ENCODE assay signal across 8 cellular contexts in genomic region chr4:674172-675035, GRCh38. TPM values are rescaled to one million over a fixed set of nuclear protein-coding genes. Genes with fewer than 3 reads are reported as not detected.
A peak's percentile ranks its signal among the peaks of the same experiment; 100 is the strongest.
DNase-seq lines count a peak whose midpoint lies in the region; ATAC-seq and TF ChIP-seq lines count a peak whose summit lies in the region.

Gene ATP5ME, minus strand, starts transcription at chr4:674276. Its CDS starts 29 bp downstream, at chr4:674247.
A gene with protein sequence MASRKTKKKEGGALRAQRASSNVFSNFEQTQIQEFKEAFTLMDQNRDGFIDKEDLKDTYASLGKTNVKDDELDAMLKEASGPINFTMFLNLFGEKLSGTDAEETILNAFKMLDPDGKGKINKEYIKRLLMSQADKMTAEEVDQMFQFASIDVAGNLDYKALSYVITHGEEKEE (plus strand): TSS chr4:674542. CDS start chr4:678027, 3,485 bp downstream.

- H3K4me3 ChIP-seq in MM.1S (ENCODE audit: low read length) (peak within 1 kb of the TSS; percentile 70), neural progenitor cell (peak within 1 kb of the TSS; percentile 86)

- H3K4me2 ChIP-seq in MM.1S (ENCODE audit: low read depth, low read length) (peak within 1 kb of the TSS; percentile 81), neural progenitor cell (peak within 1 kb of the TSS; percentile 85)

- no peak within 1 kb of the TSS for H3K27ac Mint-ChIP-seq in neural progenitor cell

- no peaks in the 10 kb centered on the region for H3K9me2 ChIP-seq in MM.1S (replicated peaks; ENCODE audit: insufficient read depth, low read length)

- H3K27ac ChIP-seq in MM.1S (ENCODE audit: low read length) (peak within 1 kb of the TSS; percentile 21; the same call in 1 of the 2 replicates), foreskin keratinocyte (peak within 1 kb of the TSS; percentile 93), neural progenitor cell (no peak within 1 kb of the TSS)

- no peaks in the 10 kb centered on the region for H3K9me3 ChIP-seq in MM.1S (replicated peaks; ENCODE audit: insufficient read depth, low read length)
- no peaks in the 10 kb centered on the region for H3K9me3 ChIP-seq in neural progenitor cell (ENCODE audit: low read depth)

- H3K36me3 Mint-ChIP-seq in neural progenitor cell = peaks cover 14% of the 10 kb centered on the region

- H3K27me3 ChIP-seq in MM.1S (replicated peaks; ENCODE audit: insufficient read depth, low read length) (no peaks in the 10 kb centered on the region), foreskin keratinocyte (no peaks in the 10 kb centered on the region), neural progenitor cell (no peaks in the 10 kb centered on the region)

- H3K4me1 Mint-ChIP-seq in neural progenitor cell = peaks cover 6% of the 10 kb centered on the region

- H3F3A ChIP-seq in MM.1S (ENCODE audit: insufficient read depth, low read length) = no peaks in the 10 kb centered on the region
- no peaks in the 10 kb centered on the region for H3F3A ChIP-seq in neural progenitor cell (ENCODE audit: low read depth)

- H3K36me3 ChIP-seq in MM.1S (replicated peaks; ENCODE audit: insufficient read depth, low read length) = no peaks in the 10 kb centered on the region
- no peaks in the 10 kb centered on the region for H3K36me3 ChIP-seq in neural progenitor cell

- peak within 1 kb of the TSS; percentile 79 for H2AFZ ChIP-seq in MM.1S (ENCODE audit: low read length)
- H2AFZ ChIP-seq in neural progenitor cell (replicated peaks) = no peak within 1 kb of the TSS

- H3K9me3 Mint-ChIP-seq in neural progenitor cell = no peaks in the 10 kb centered on the region

- DNase-seq in GF-D8 (lab: John Stamatoyannopoulos, UW) = peak; percentile 83
- peak; percentile 82 for DNase-seq in HCEC 1CT
- DNase-seq in MM.1S = peak; percentile 91
- DNase-seq in SIG-M5 (lab: John Stamatoyannopoulos, UW) = peak; percentile 58
- DNase-seq in activated gamma-delta T cell treated with Interleukin-2 at 50 U/mL for 16 hours = peak; percentile 96
- DNase-seq in foreskin keratinocyte = peak; percentile 79 to 91
- peak; percentile 97 for DNase-seq in neural progenitor cell (ENCODE audit: low spot score)
- peak; percentile 87 for DNase-seq in stromal cell of bone marrow (ENCODE audit: low read depth)

- no peaks in the 10 kb centered on the region for H3K27me3 Mint-ChIP-seq in neural progenitor cell (ENCODE audit: insufficient read depth, low read depth)

- H4K20me1 ChIP-seq in MM.1S (ENCODE audit: insufficient read depth, low read length) (no peaks in the 10 kb centered on the region), neural progenitor cell (ENCODE audit: low read depth) (no peaks in the 10 kb centered on the region)

- H3K9ac ChIP-seq in MM.1S (ENCODE audit: low read length) (peak within 1 kb of the TSS; percentile 56; the same call in 1 of the 2 replicates), neural progenitor cell (peak within 1 kb of the TSS; percentile 83)

- peak; percentile 80 for ATAC-seq in foreskin keratinocyte

- no peaks in the 10 kb centered on the region for H3K4me1 ChIP-seq in MM.1S (ENCODE audit: low read length)
- H3K4me1 ChIP-seq in foreskin keratinocyte = no peaks in the 10 kb centered on the region
- peaks cover 4% of the 10 kb centered on the region for H3K4me1 ChIP-seq in neural progenitor cell

- TF ChIP-seq CTCF in MM.1S (IDR thresholded peaks at IDR 0.05; ENCODE audit: low read length) (peak; percentile 73), foreskin keratinocyte (conservative IDR thresholded peaks at IDR 0.05) (peak; percentile 100), neural progenitor cell (IDR thresholded peaks at IDR 0.05) (peak; percentile 94)

- no peaks in the 10 kb centered on the region for H3K79me2 ChIP-seq in MM.1S (ENCODE audit: low read length)
- H3K79me2 ChIP-seq in neural progenitor cell (ENCODE audit: low read depth) = peaks cover 10% of the 10 kb centered on the region

- peak within 1 kb of the TSS; percentile 92 for H3K4me3 Mint-ChIP-seq in neural progenitor cell

RNA-seq across cellular contexts. Expression of gene ATP5ME, which starts in this region (rescaled TPM):
- 578 and 609 TPM in 2 replicates for total RNA-seq in foreskin keratinocyte
- 880 and 886 TPM in 2 replicates for polyA plus RNA-seq in foreskin keratinocyte
- total RNA-seq in neural progenitor cell (ENCODE audit: low replicate concordance) = 95.1 and 114 TPM in 2 replicates

RNA-seq across cellular contexts. Expression of the second gene that starts in this region (rescaled TPM):
- 5.0 and 5.1 TPM in 2 replicates for total RNA-seq in foreskin keratinocyte
- polyA plus RNA-seq in foreskin keratinocyte = 5.3 and 6.5 TPM in 2 replicates
- 0.21 and 10.0 TPM in 2 replicates for total RNA-seq in neural progenitor cell (ENCODE audit: low replicate concordance)
